2 cellular contexts compared by ENCODE assay signal in genomic region chr5:78360674-78361225, GRCh38.
TF ChIP-seq lines count a peak whose summit lies in the region.

No MANE protein-coding gene starts in this region.

TF ChIP-seq in GM23338, 12 proteins besides CTCF, POLR2A, EP300 and RAD21:
- TF ChIP-seq NANOG (IDR thresholded peaks at IDR 0.05; ENCODE audit: borderline replicate concordance): no peak
- TF ChIP-seq REST (IDR thresholded peaks at IDR 0.05; ENCODE audit: unreplicated experiment): no peak
- TF ChIP-seq CREB1 (CRISPR knock-in tag; IDR thresholded peaks at IDR 0.05; ENCODE audit: low read depth): no peak
- no peak for TF ChIP-seq STAT1 (IDR thresholded peaks at IDR 0.05; ENCODE audit: unreplicated experiment)
- no peak for TF ChIP-seq JUNB (IDR thresholded peaks at IDR 0.05; ENCODE audit: unreplicated experiment)
- no peak for TF ChIP-seq ZNF114 (CRISPR knock-in tag; IDR thresholded peaks at IDR 0.05)
TF ChIP-seq in GM23338: peak in this region for 0.

TF ChIP-seq in H1, 55 proteins besides CTCF, POLR2A, EP300 and RAD21:
- TF ChIP-seq TBP (IDR thresholded peaks at IDR 0.05; ENCODE audit: low read depth, low read length): no peak
- TF ChIP-seq BRCA1 (IDR thresholded peaks at IDR 0.05; ENCODE audit: low read depth, low read length): no peak
- peak; percentile 49; the same call in 1 of the 2 replicates for TF ChIP-seq PHF8 (conservative IDR thresholded peaks at IDR 0.05; ENCODE audit: low read depth, low read length)
- TF ChIP-seq MAFK (IDR thresholded peaks at IDR 0.05; ENCODE audit: low read depth, low read length): no peak
- no peak for TF ChIP-seq YY1 (IDR thresholded peaks at IDR 0.05; ENCODE audit: low read depth, low read length)
- peak; percentile 78; the same call in 1 of the 2 replicates for TF ChIP-seq RBBP5 (IDR thresholded peaks at IDR 0.05; ENCODE audit: borderline replicate concordance, low read depth, low read length)
- no peak for TF ChIP-seq TAF7 (optimal IDR thresholded peaks at IDR 0.05; ENCODE audit: borderline replicate concordance, low read depth, low read length)
- TF ChIP-seq ASH2L (IDR thresholded peaks at IDR 0.05; ENCODE audit: low read length): peak; percentile 90
- 0 out of 2 replicates have a peak, but pooled peaks have one; percentile 15 for TF ChIP-seq E2F6 (IDR thresholded peaks at IDR 0.05)
- TF ChIP-seq KDM4A (IDR thresholded peaks at IDR 0.05; ENCODE audit: low read depth, low read length, severe bottlenecking): peak; percentile 49
- no peak for TF ChIP-seq KDM5A (IDR thresholded peaks at IDR 0.05; ENCODE audit: low read length)
- TF ChIP-seq SIN3A (conservative IDR thresholded peaks at IDR 0.05 in 1 of 2, IDR thresholded peaks at IDR 0.05 in 1 of 2; ENCODE audit: low read depth in 1 of 2, low read length in 2 of 2): peak in 1 of 2 experiments; percentile 37; a peak in 2 of 4 replicates
